In the genomic region with DNA sequence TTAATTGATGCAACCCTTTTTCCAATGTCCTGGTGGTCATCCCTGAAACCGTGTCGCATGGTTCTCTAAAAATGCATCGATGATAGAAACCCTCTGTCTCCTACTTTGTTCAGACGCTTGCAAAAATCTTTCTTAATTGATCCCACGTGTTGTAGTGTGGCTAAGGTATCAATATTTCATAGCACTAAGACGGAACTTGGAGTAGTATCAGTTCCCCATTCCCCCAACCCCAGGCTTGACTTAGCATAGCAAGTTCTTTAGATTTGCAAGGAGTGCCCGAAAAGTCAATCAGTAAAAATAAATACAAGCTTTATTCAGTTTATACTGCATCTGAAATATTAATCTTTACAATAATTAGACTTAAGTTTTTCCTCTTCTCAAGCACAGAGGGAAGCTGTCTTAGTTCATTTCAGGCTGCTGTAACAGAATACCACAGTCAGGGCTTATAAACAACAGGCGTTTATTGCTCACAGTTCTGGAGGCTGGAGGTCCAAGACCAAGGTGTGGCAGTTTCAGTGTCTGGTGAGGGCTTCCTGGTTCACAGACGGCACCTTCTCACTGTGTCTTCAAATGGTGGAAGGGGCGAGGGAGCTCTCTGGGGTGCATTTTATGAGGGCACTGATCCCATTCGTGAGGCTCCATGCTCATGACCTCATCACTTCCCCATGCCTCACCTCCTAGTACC, we compare ENCODE assay signal across 14 cellular contexts.
DNase-seq lines count a peak whose midpoint lies in the region; ATAC-seq and TF ChIP-seq lines count a peak whose summit lies in the region.
"Had no signal": no experiment of that assay in that cellular context is flagged by ENCODE, and none has a peak within 500 bp of the region (broad histone marks: within the 10 kb centered on the region; RNA-seq: fewer than 3 reads in every experiment).

No MANE protein-coding gene starts in this region.

- TF ChIP-seq RAD21 in IMR-90 (IDR thresholded peaks at IDR 0.05; ENCODE audit: low read length): no peak

- H2BK5ac ChIP-seq in IMR-90 (ENCODE audit: low read depth, low read length, poor library complexity, severe bottlenecking) (no peak overlapping the region), mesenchymal stem cell (ENCODE audit: low read depth, low read length, poor library complexity, severe bottlenecking) (no peak overlapping the region)

- dilution Hi-C loops in IMR-90 (cut with HindIII; ENCODE audit: low sequenced_read_pairs, unreplicated experiment): no loop called here

- no peaks in the 10 kb centered on the region for H3K9me1 ChIP-seq in IMR-90 (ENCODE audit: insufficient read depth, low read length)

- H3K9me3 ChIP-seq in IMR-90 (ENCODE audit: control insufficient read depth, insufficient read depth, low read length) (0 out of 2 replicates have a peak, but pooled peaks cover 3% of the 10 kb centered on the region), mesenchymal stem cell (ENCODE audit: control insufficient read depth, low read length) (no peaks in the 10 kb centered on the region)

- no peaks in the 10 kb centered on the region for H3K79me1 ChIP-seq in IMR-90 (ENCODE audit: low read depth in 1 of 2, low read length in 2 of 2)
- H3K79me1 ChIP-seq in mesenchymal stem cell (replicated peaks; ENCODE audit: low read length, poor library complexity, severe bottlenecking): no peaks in the 10 kb centered on the region

- H3K4me1 ChIP-seq in IMR-90 (ENCODE audit: control insufficient read depth, insufficient read depth, low read length) (no peaks in the 10 kb centered on the region), mesenchymal stem cell (ENCODE audit: control insufficient read depth, insufficient read depth, low read depth, low read length) (no peaks in the 10 kb centered on the region), GM23338 (ENCODE audit: insufficient read depth) (peaks cover 13% of the 10 kb centered on the region; the same call in 1 of the 2 replicates)

- H4K8ac ChIP-seq in IMR-90 (ENCODE audit: low read depth in 2 of 2, low read length in 2 of 2) (no peak overlapping the region), mesenchymal stem cell (ENCODE audit: low read length) (no peak overlapping the region)

- no peak overlapping the region for H3K18ac ChIP-seq in IMR-90 (ENCODE audit: low read depth, low read length)
- no peak overlapping the region for H3K18ac ChIP-seq in mesenchymal stem cell (ENCODE audit: low read depth in 1 of 2, low read length in 2 of 2)

- no peaks in the 10 kb centered on the region for H3K4me1 Mint-ChIP-seq in activated CD8-positive, alpha-beta T cell treated with anti-CD3 and anti-CD28 coated beads for 36 hours (ENCODE audit: low read depth)
- H3K4me1 Mint-ChIP-seq in activated T-helper 2 cell treated with anti-CD3 and anti-CD28 coated beads, Interferon-gamma antibody, Interleukin-2, Interleukin-4, amounts not matched to agents 10 μg/mL and 5 μg/mL and 100 μg/mL, durations not matched to agents 14 hours and 24 hours and 36 hours (ENCODE audit: low read depth): no peaks in the 10 kb centered on the region
- H3K4me1 Mint-ChIP-seq in GM23338: peaks cover 14% of the 10 kb centered on the region; the same call in 2 of the 3 replicates

- H4K91ac ChIP-seq in IMR-90 (ENCODE audit: insufficient read depth, low read depth, low read length) (no peak overlapping the region), mesenchymal stem cell (ENCODE audit: low read length) (no peak overlapping the region)

- H4K5ac ChIP-seq in IMR-90 (ENCODE audit: low read depth, low read length): no peak overlapping the region; the same call in 1 of the 2 replicates

- no peaks in the 10 kb centered on the region for H3K36me3 Mint-ChIP-seq in activated CD8-positive, alpha-beta T cell treated with anti-CD3 and anti-CD28 coated beads for 36 hours (ENCODE audit: low read depth)
- H3K36me3 Mint-ChIP-seq in activated T-helper 2 cell treated with anti-CD3 and anti-CD28 coated beads, Interferon-gamma antibody, Interleukin-2, Interleukin-4, amounts not matched to agents 10 μg/mL and 5 μg/mL and 100 μg/mL, durations not matched to agents 14 hours and 24 hours and 36 hours (ENCODE audit: low read depth): no peaks in the 10 kb centered on the region
- H3K36me3 Mint-ChIP-seq in GM23338 (ENCODE audit: low read depth): no peaks in the 10 kb centered on the region

- H3K14ac ChIP-seq in IMR-90 (replicated peaks; ENCODE audit: low read depth, low read length): no peak overlapping the region
- no peak overlapping the region for H3K14ac ChIP-seq in mesenchymal stem cell (ENCODE audit: low read length in 2 of 2)

- no peaks in the 10 kb centered on the region for H3K9me2 ChIP-seq in GM23338 (ENCODE audit: insufficient read depth)

- intact Hi-C loops in IMR-90 (cut with micrococcal nuclease): no loop called here
- intact Hi-C loops in activated CD8-positive, alpha-beta T cell treated with anti-CD3 and anti-CD28 coated beads for 36 hours (cut with micrococcal nuclease): no loop called here
- intact Hi-C loops in activated T-helper 2 cell treated with anti-CD3 and anti-CD28 coated beads, Interferon-gamma antibody, Interleukin-2, Interleukin-4, amounts not matched to agents 10 μg/mL and 5 μg/mL and 100 μg/mL, durations not matched to agents 14 hours and 24 hours and 36 hours (cut with micrococcal nuclease): no loop called here

- H3K4me3 ChIP-seq in AG10803 (ENCODE audit: low read length) (peak overlapping the region; percentile 39), IMR-90 (ENCODE audit: insufficient read depth, low read depth, low read length) (no peak overlapping the region), mesenchymal stem cell (ENCODE audit: insufficient read depth in 1 of 2, low read depth in 1 of 2, low read length in 2 of 2) (peak overlapping the region in 1 of 2 experiments; percentile 74), GM23338 (no peak overlapping the region)

- no peak overlapping the region; the same call in 1 of the 2 replicates for H2AK5ac ChIP-seq in IMR-90 (ENCODE audit: low read depth, low read length)
- no peak overlapping the region for H2AK5ac ChIP-seq in mesenchymal stem cell (ENCODE audit: low read length, severe bottlenecking)

- H3K56ac ChIP-seq in IMR-90 (ENCODE audit: extremely low read depth, insufficient read depth, low read length): no peak overlapping the region

- ATAC-seq in IMR-90 (ENCODE audit: low read depth) (no peak), HG03432 (IDR thresholded peaks at IDR 0.05; ENCODE audit: unreplicated experiment) (no peak), GM23338 (no peak)
- no peak for ATAC-seq in activated CD8-positive, alpha-beta T cell treated with anti-CD3 and anti-CD28 coated beads for 36 hours
- ATAC-seq: effector memory CD8-positive, alpha-beta T cell had no signal

- TF ChIP-seq POLR2A in IMR-90 (IDR thresholded peaks at IDR 0.05; ENCODE audit: low read depth, low read length): no peak

- no peak overlapping the region for H2BK120ac ChIP-seq in IMR-90 (ENCODE audit: low read depth, low read length)
- no peak overlapping the region for H2BK120ac ChIP-seq in mesenchymal stem cell (ENCODE audit: low read depth, low read length)

- no peaks in the 10 kb centered on the region for H4K20me1 ChIP-seq in IMR-90 (ENCODE audit: insufficient read depth, low read length)
- H4K20me1 ChIP-seq in GM23338 (replicated peaks; ENCODE audit: insufficient read depth): no peaks in the 10 kb centered on the region

- H3K23ac ChIP-seq in IMR-90 (ENCODE audit: low read depth, low read length): no peak overlapping the region
- no peak overlapping the region for H3K23ac ChIP-seq in mesenchymal stem cell (ENCODE audit: low read length in 2 of 2)

- DNase-seq in AG10803 (ENCODE audit: low read depth) (peak; percentile 19), IMR-90 (no peak), SIG-M5 treated with dmso at 0.1 percent for 504 hours (lab: John Stamatoyannopoulos, UW; ENCODE audit: unreplicated experiment) (peak; percentile 48), mesenchymal stem cell (no peak), GM23338 (ENCODE audit: low spot score) (no peak)
- DNase-seq in activated CD8-positive, alpha-beta T cell treated with anti-CD3 and anti-CD28 coated beads for 36 hours: no peak
- no peak for DNase-seq in activated T-helper 2 cell treated with anti-CD3 and anti-CD28 coated beads, Interferon-gamma antibody, Interleukin-2, Interleukin-4, amounts not matched to agents 10 μg/mL and 5 μg/mL and 100 μg/mL, durations not matched to agents 14 hours and 24 hours and 36 hours (ENCODE audit: low spot score)
- DNase-seq: DND-41; effector memory CD8-positive, alpha-beta T cell; kidney; NCI-H1048; NCI-H2227 treated with DMSO at 0.1 percent for 48 hours had no signal

- H3K79me2 ChIP-seq in GM23338 (replicated peaks; ENCODE audit: insufficient read depth): no peaks in the 10 kb centered on the region

- H3K4ac ChIP-seq in IMR-90 (ENCODE audit: low read depth, low read length): no peak overlapping the region
- H3K4ac ChIP-seq in mesenchymal stem cell (ENCODE audit: low read depth in 1 of 2, low read length in 2 of 2): no peak overlapping the region

- no peaks in the 10 kb centered on the region for H3K27me3 ChIP-seq in IMR-90 (ENCODE audit: control insufficient read depth, insufficient read depth, low read length)
- no peaks in the 10 kb centered on the region for H3K27me3 ChIP-seq in mesenchymal stem cell (ENCODE audit: control insufficient read depth in 1 of 2, insufficient read depth in 1 of 2, low read length in 2 of 2)
- H3K27me3 ChIP-seq in GM23338 (ENCODE audit: insufficient read depth): no peaks in the 10 kb centered on the region

- H3F3A ChIP-seq in GM23338 (replicated peaks; ENCODE audit: low read depth): no peaks in the 10 kb centered on the region

- POLR2A ChIA-PET in IMR-90 (lab: Charles Lee; ENCODE audit: unreplicated experiment): no interaction called here
- POLR2A ChIA-PET in activated CD8-positive, alpha-beta T cell treated with anti-CD3 and anti-CD28 coated beads for 36 hours (lab: Charles Lee): no interaction called here

- no peak overlapping the region for H3K9ac ChIP-seq in IMR-90 (ENCODE audit: low read depth, low read length)
- H3K9ac ChIP-seq in mesenchymal stem cell (ENCODE audit: low read length): peak overlapping the region; percentile 71

- no peak overlapping the region for H3K4me3 Mint-ChIP-seq in activated CD8-positive, alpha-beta T cell treated with anti-CD3 and anti-CD28 coated beads for 36 hours
- no peak overlapping the region for H3K4me3 Mint-ChIP-seq in activated T-helper 2 cell treated with anti-CD3 and anti-CD28 coated beads, Interferon-gamma antibody, Interleukin-2, Interleukin-4, amounts not matched to agents 10 μg/mL and 5 μg/mL and 100 μg/mL, durations not matched to agents 14 hours and 24 hours and 36 hours (ENCODE audit: low read depth)
- H3K4me3 Mint-ChIP-seq in GM23338: no peak overlapping the region
- H3K4me3 Mint-ChIP-seq: effector memory CD8-positive, alpha-beta T cell had no signal

- H2AFZ ChIP-seq in IMR-90 (replicated peaks; ENCODE audit: low read length, poor library complexity) (no peak overlapping the region), mesenchymal stem cell (ENCODE audit: low read depth, low read length) (no peak overlapping the region), GM23338 (no peak overlapping the region)

- H2BK15ac ChIP-seq in IMR-90 (ENCODE audit: low read depth, low read length) (no peak overlapping the region), mesenchymal stem cell (ENCODE audit: low read depth, poor library complexity, severe bottlenecking) (no peak overlapping the region)

- CTCF ChIA-PET in IMR-90 (lab: Yijun Ruan, JAX): no interaction called here
- CTCF ChIA-PET in activated CD8-positive, alpha-beta T cell treated with anti-CD3 and anti-CD28 coated beads for 36 hours (lab: Charles Lee): no interaction called here

- H3K4me2 ChIP-seq in IMR-90 (ENCODE audit: low read depth, low read length) (peak overlapping the region; percentile 45), mesenchymal stem cell (ENCODE audit: low read length, poor library complexity, severe bottlenecking) (no peak overlapping the region), GM23338 (no peak overlapping the region)

- TF ChIP-seq CTCF in AG10803 (conservative IDR thresholded peaks at IDR 0.05; ENCODE audit: low read length) (no peak), IMR-90 (conservative IDR thresholded peaks at IDR 0.05; ENCODE audit: low read depth, low read length) (no peak), GM23338 (conservative IDR thresholded peaks at IDR 0.05; ENCODE audit: low read depth in 2 of 2) (no peak)
- no peak for TF ChIP-seq CTCF in activated CD8-positive, alpha-beta T cell treated with anti-CD3 and anti-CD28 coated beads for 36 hours (IDR thresholded peaks at IDR 0.05)

- H2AK9ac ChIP-seq in IMR-90 (replicated peaks; ENCODE audit: low read depth, low read length, poor library complexity): no peak overlapping the region

- H2BK20ac ChIP-seq in IMR-90 (ENCODE audit: low read depth, low read length): no peak overlapping the region

- H3K36me3 ChIP-seq in IMR-90 (ENCODE audit: control insufficient read depth, insufficient read depth, low read length): no peaks in the 10 kb centered on the region
- no peaks in the 10 kb centered on the region for H3K36me3 ChIP-seq in mesenchymal stem cell (ENCODE audit: control insufficient read depth in 1 of 2, insufficient read depth in 2 of 2, low read depth in 1 of 2, low read length in 2 of 2)
- no peaks in the 10 kb centered on the region for H3K36me3 ChIP-seq in GM23338 (ENCODE audit: insufficient read depth)

- 50% methylated on average over 2 of the region's 11 CpGs; no CpG with 5 or more reads in 1 of the 2 experiments for WGBS in IMR-90 (ENCODE audit: extremely low coverage in 2 of 2, insufficient read length in 1 of 2), 2 experiments
- WGBS in mesenchymal stem cell: 80% methylated on average over 7 of the region's 11 CpGs

- no peaks in the 10 kb centered on the region for H3K9me3 Mint-ChIP-seq in activated CD8-positive, alpha-beta T cell treated with anti-CD3 and anti-CD28 coated beads for 36 hours
- H3K9me3 Mint-ChIP-seq in activated T-helper 2 cell treated with anti-CD3 and anti-CD28 coated beads, Interferon-gamma antibody, Interleukin-2, Interleukin-4, amounts not matched to agents 10 μg/mL and 5 μg/mL and 100 μg/mL, durations not matched to agents 14 hours and 24 hours and 36 hours: no peaks in the 10 kb centered on the region
- no peaks in the 10 kb centered on the region for H3K9me3 Mint-ChIP-seq in GM23338
- H3K9me3 Mint-ChIP-seq: effector memory CD8-positive, alpha-beta T cell had no signal

- BruUV-seq in IMR-90 (replicated peaks; lab: Mats Ljungman, UMichigan): no TSS peak

- H3K27ac ChIP-seq in IMR-90 (ENCODE audit: insufficient read depth, low read length): no peak overlapping the region
- no peak overlapping the region for H3K27ac ChIP-seq in mesenchymal stem cell (ENCODE audit: low read length, poor library complexity, severe bottlenecking)
- no peak overlapping the region for H3K27ac ChIP-seq in GM23338 (ENCODE audit: low read depth)

- H3K27ac Mint-ChIP-seq in activated CD8-positive, alpha-beta T cell treated with anti-CD3 and anti-CD28 coated beads for 36 hours: no peak overlapping the region
- no peak overlapping the region for H3K27ac Mint-ChIP-seq in activated T-helper 2 cell treated with anti-CD3 and anti-CD28 coated beads, Interferon-gamma antibody, Interleukin-2, Interleukin-4, amounts not matched to agents 10 μg/mL and 5 μg/mL and 100 μg/mL, durations not matched to agents 14 hours and 24 hours and 36 hours
- no peak overlapping the region for H3K27ac Mint-ChIP-seq in GM23338
- H3K27ac Mint-ChIP-seq: effector memory CD8-positive, alpha-beta T cell; progenitor cell of endocrine pancreas had no signal

- in situ Hi-C loops in IMR-90 (cut with MboI; ENCODE audit: low sequenced_read_pairs): no loop called here

- no peak overlapping the region for H2BK12ac ChIP-seq in mesenchymal stem cell (ENCODE audit: low read length in 2 of 2)

- no peaks in the 10 kb centered on the region for H3K27me3 Mint-ChIP-seq in activated CD8-positive, alpha-beta T cell treated with anti-CD3 and anti-CD28 coated beads for 36 hours
- H3K27me3 Mint-ChIP-seq in activated T-helper 2 cell treated with anti-CD3 and anti-CD28 coated beads, Interferon-gamma antibody, Interleukin-2, Interleukin-4, amounts not matched to agents 10 μg/mL and 5 μg/mL and 100 μg/mL, durations not matched to agents 14 hours and 24 hours and 36 hours (ENCODE audit: low read depth): no peaks in the 10 kb centered on the region
- H3K27me3 Mint-ChIP-seq in GM23338 (ENCODE audit: insufficient read depth, low read depth, poor library complexity): no peaks in the 10 kb centered on the region
- H3K27me3 Mint-ChIP-seq: progenitor cell of endocrine pancreas had no signal

Comparison
In these comparisons a context has a peak if more than half of its experiments do, and no peak if none do; other contexts are left out.
1. DNase-seq: peak in AG10803 (single experiment) and SIG-M5 treated with dmso at 0.1 percent for 504 hours (single experiment); none in IMR-90 (single experiment), mesenchymal stem cell (single experiment), activated CD8-positive, alpha-beta T cell treated with anti-CD3 and anti-CD28 coated beads for 36 hours (single experiment), activated T-helper 2 cell treated with anti-CD3 and anti-CD28 coated beads, Interferon-gamma antibody, Interleukin-2, Interleukin-4, amounts not matched to agents 10 μg/mL and 5 μg/mL and 100 μg/mL, durations not matched to agents 14 hours and 24 hours and 36 hours (single experiment) and GM23338 (single experiment).